1 cellular context compared by ENCODE assay signal in genomic region chr2:87439600-87440183, GRCh38.
TF ChIP-seq lines count a peak whose summit lies in the region.
"Not testable (repeated sequence)": the region's sequence is repeated elsewhere in the genome, so short reads cannot be mapped to it uniquely, and the experiment has no call there.

No MANE protein-coding gene starts in this region.

TF ChIP-seq in K562, 482 proteins besides CTCF, POLR2A, EP300 and RAD21 (continued from another document):
- TF ChIP-seq MEIS2 (IDR thresholded peaks at IDR 0.05; ENCODE audit: partially characterized antibody) (peak; percentile 35), PBX2 (tag; conservative IDR thresholded peaks at IDR 0.05; ENCODE audit: low read depth) (peak; percentile 20; the same call in 1 of the 2 replicates)
- TF ChIP-seq PBX2 (CRISPR knock-in tag; IDR thresholded peaks at IDR 0.05; ENCODE audit: low read depth), result not testable (repeated sequence)
TF ChIP-seq in K562: peak in this region for 5; not testable (repeated sequence) for 477.
